In the genomic region with DNA sequence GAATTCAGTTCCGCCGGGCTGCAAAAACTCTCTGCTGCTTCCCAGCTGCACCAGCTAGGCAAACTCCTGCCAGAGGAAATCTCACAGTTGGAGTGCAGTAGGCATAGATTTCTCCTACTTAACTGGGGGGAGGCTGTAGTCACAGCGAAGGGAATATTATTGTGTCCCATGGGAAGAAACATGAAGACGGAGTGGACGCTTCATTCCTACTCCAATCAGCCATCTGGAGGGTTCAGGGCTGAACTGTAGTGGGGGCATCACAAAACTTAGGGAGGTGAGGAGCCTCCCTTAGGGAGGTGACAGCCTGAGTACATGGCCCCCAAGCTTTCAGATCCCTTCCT, we compare ENCODE assay signal across 14 cellular contexts. TPM values are rescaled to one million over a fixed set of nuclear protein-coding genes. Genes with fewer than 3 reads are reported as not detected.
DNase-seq lines count a peak whose midpoint lies in the region; ATAC-seq, FAIRE-seq and TF ChIP-seq lines count a peak whose summit lies in the region.
"Had no signal": no experiment of that assay in that cellular context is flagged by ENCODE, and none has a peak within 500 bp of the region (broad histone marks: within the 10 kb centered on the region; RNA-seq: fewer than 3 reads in every experiment).

No MANE protein-coding gene starts in this region.

- H3K27ac ChIP-seq in A549 (peak overlapping the region; percentile 19 to 24; a peak in 2 of 6 replicates), HUES48 (ENCODE audit: low read depth, low read length) (peak overlapping the region; percentile 11), osteoblast (ENCODE audit: low read depth, low read length) (peak overlapping the region; percentile 38), foreskin keratinocyte (no peak overlapping the region)
- H3K27ac ChIP-seq: parathyroid adenoma had no signal

- no peak for ATAC-seq in A549
- no peak for ATAC-seq in foreskin keratinocyte
- ATAC-seq in GM19395 (IDR thresholded peaks at IDR 0.05; ENCODE audit: unreplicated experiment), result no peak

- H3K27me3 ChIP-seq in HUES48 (ENCODE audit: control insufficient read depth, insufficient read depth, low read length) (peaks cover 67% of the 10 kb centered on the region), osteoblast (ENCODE audit: insufficient read depth, low read length) (no peaks in the 10 kb centered on the region), foreskin keratinocyte (no peaks in the 10 kb centered on the region)

- H3K9me3 ChIP-seq in A549 (no peaks in the 10 kb centered on the region), HUES48 (ENCODE audit: control insufficient read depth, insufficient read depth, low read length) (no peaks in the 10 kb centered on the region), osteoblast (ENCODE audit: low read depth, low read length) (no peaks in the 10 kb centered on the region)

- 85% methylated on average over 5 of the region's 5 CpGs for WGBS in A549 (ENCODE audit: missing lambda C conversion rate)

- DNase-seq in A549 (ENCODE audit: low read depth in 1 of 2, low spot score in 1 of 2) (no peak), chondrocyte (ENCODE audit: low spot score) (no peak), osteoblast (ENCODE audit: insufficient read length, low spot score, missing footprints) (no peak), foreskin keratinocyte (no peak), HuH-7 (ENCODE audit: low spot score) (no peak)
- no peak for DNase-seq in NK-92 treated with Interleukin-12 subunit alpha and Interleukin-12 subunit beta, amount 100 ng/mL, for 24 hours (lab: John Stamatoyannopoulos, UW)
- DNase-seq: activated CD8-positive, alpha-beta memory T cell treated with anti-CD3 and anti-CD28 coated beads, Interleukin-2, amount 10 ng/mL, durations not matched to agents 7 days and 5 days; activated naive CD4-positive, alpha-beta T cell treated with anti-CD3 and anti-CD28 coated beads, Interleukin-2, amount 50 U/mL, for 16 hours; erythroblast; NCI-H1436 treated with DMSO at 0.1 percent for 48 hours; NCI-H774 had no signal

- no peak for TF ChIP-seq RAD21 in A549 (conservative IDR thresholded peaks at IDR 0.05 in 1 of 2, IDR thresholded peaks at IDR 0.05 in 1 of 2)

- POLR2A ChIA-PET in A549 (lab: Yijun Ruan, JAX), result interaction anchor here (1.3 to 1.7 kb wide), 2 partner anchors 14 to 19 kb away, joined by 5 to 6 read pairs; partner anchors contain the start of gene CYP1B1

- H3K36me3 Mint-ChIP-seq in chondrocyte (ENCODE audit: low read depth), result no peaks in the 10 kb centered on the region
- H3K36me3 Mint-ChIP-seq: activated CD8-positive, alpha-beta memory T cell treated with anti-CD3 and anti-CD28 coated beads, Interleukin-2, amount 10 ng/mL, durations not matched to agents 7 days and 5 days had no signal

- no peaks in the 10 kb centered on the region for H3K79me2 ChIP-seq in osteoblast (ENCODE audit: insufficient read depth, low read length)
- H3K79me2 ChIP-seq: parathyroid adenoma had no signal

- H3K4me3 ChIP-seq in A549 (no peak overlapping the region), HUES48 (ENCODE audit: low read depth, low read length) (no peak overlapping the region), osteoblast (ENCODE audit: insufficient read depth, low read length) (no peak overlapping the region)

- H3K4me1 ChIP-seq in A549 (peaks cover 52% of the 10 kb centered on the region), HUES48 (ENCODE audit: control insufficient read depth, insufficient read depth, low read length) (peaks cover 75% of the 10 kb centered on the region), osteoblast (ENCODE audit: insufficient read depth, low read length) (peaks cover 61% of the 10 kb centered on the region), foreskin keratinocyte (peaks cover 17% of the 10 kb centered on the region)
- H3K4me1 ChIP-seq: parathyroid adenoma had no signal

- CTCF ChIA-PET in A549 (lab: Yijun Ruan, JAX), result interaction anchor here (0.7 to 6.9 kb wide), 5 partner anchors 8 to 157 kb away, joined by 3 to 40 read pairs (median 3); partner anchors contain the start of gene CYP1B1

- no peak for TF ChIP-seq POLR2A in A549 (IDR thresholded peaks at IDR 0.05; ENCODE audit: low read length)

- H3K4me3 Mint-ChIP-seq in chondrocyte (ENCODE audit: unreplicated experiment), result peak overlapping the region; percentile 16
- H3K4me3 Mint-ChIP-seq: activated CD8-positive, alpha-beta memory T cell treated with anti-CD3 and anti-CD28 coated beads, Interleukin-2, amount 10 ng/mL, durations not matched to agents 7 days and 5 days had no signal

- FAIRE-seq in A549 (lab: Jason Lieb, UNC), result no peak

- peak overlapping the region; percentile 42 for H3K4me2 ChIP-seq in A549
- peak overlapping the region; percentile 2 for H3K4me2 ChIP-seq in osteoblast (ENCODE audit: insufficient read depth, low read length)

- H2AFZ ChIP-seq in osteoblast (ENCODE audit: low read length), result peak overlapping the region; percentile 5
- H2AFZ ChIP-seq: parathyroid adenoma had no signal

- no peaks in the 10 kb centered on the region for H4K20me1 ChIP-seq in osteoblast (ENCODE audit: insufficient read depth, low read length)

- no peak for TF ChIP-seq CTCF in A549 (IDR thresholded peaks at IDR 0.05)
- TF ChIP-seq CTCF in chondrocyte (IDR thresholded peaks at IDR 0.05), result peak; percentile 41
- no peak for TF ChIP-seq CTCF in osteoblast (IDR thresholded peaks at IDR 0.05; ENCODE audit: extremely low read depth, low read depth, low read length)
- TF ChIP-seq CTCF in foreskin keratinocyte (conservative IDR thresholded peaks at IDR 0.05), result no peak

- TF ChIP-seq EP300 in A549 (IDR thresholded peaks at IDR 0.05), result no peak

- H3K27me3 Mint-ChIP-seq in chondrocyte (ENCODE audit: low read depth), result no peaks in the 10 kb centered on the region

- peak overlapping the region; percentile 94 for H3K27ac Mint-ChIP-seq in chondrocyte (ENCODE audit: unreplicated experiment)

- H3K9ac ChIP-seq in HUES48 (ENCODE audit: low read depth, low read length), result no peak overlapping the region
- H3K9ac ChIP-seq: parathyroid adenoma had no signal

- H3K4me1 Mint-ChIP-seq in chondrocyte (ENCODE audit: low read depth), result peaks cover 82% of the 10 kb centered on the region

- H3K36me3 ChIP-seq in HUES48 (ENCODE audit: control insufficient read depth, insufficient read depth, low read length) (no peaks in the 10 kb centered on the region), osteoblast (ENCODE audit: insufficient read depth, low read length) (no peaks in the 10 kb centered on the region)

- H3K9me3 Mint-ChIP-seq in chondrocyte (ENCODE audit: low read depth), result no peaks in the 10 kb centered on the region

TF ChIP-seq in A549, 52 proteins besides CTCF, POLR2A, EP300 and RAD21:
- TF ChIP-seq, protein P1, sequence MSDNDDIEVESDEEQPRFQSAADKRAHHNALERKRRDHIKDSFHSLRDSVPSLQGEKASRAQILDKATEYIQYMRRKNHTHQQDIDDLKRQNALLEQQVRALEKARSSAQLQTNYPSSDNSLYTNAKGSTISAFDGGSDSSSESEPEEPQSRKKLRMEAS (IDR thresholded peaks at IDR 0.05), result no peak
- no peak for TF ChIP-seq ZSCAN20 (CRISPR knock-in tag; IDR thresholded peaks at IDR 0.05)
- TF ChIP-seq CHD2 (IDR thresholded peaks at IDR 0.05; ENCODE audit: low read length, partially characterized antibody), result no peak
- TF ChIP-seq NPAS2 (CRISPR knock-in tag; IDR thresholded peaks at IDR 0.05; ENCODE audit: borderline replicate concordance), result no peak
- TF ChIP-seq ZFP36 (IDR thresholded peaks at IDR 0.05; ENCODE audit: borderline replicate concordance, partially characterized antibody), result no peak
- no peak for TF ChIP-seq RARB (CRISPR knock-in tag; IDR thresholded peaks at IDR 0.05)
- no peak for TF ChIP-seq HEYL (CRISPR knock-in tag; IDR thresholded peaks at IDR 0.05)
- TF ChIP-seq ZNF302 (CRISPR knock-in tag; IDR thresholded peaks at IDR 0.05), result no peak
- no peak for TF ChIP-seq GATA3 (IDR thresholded peaks at IDR 0.05; ENCODE audit: borderline replicate concordance)
- no peak for TF ChIP-seq NFE2L2 (conservative IDR thresholded peaks at IDR 0.05; ENCODE audit: low read length)
- no peak for TF ChIP-seq RFX5 (IDR thresholded peaks at IDR 0.05)
- TF ChIP-seq BHLHE40 (IDR thresholded peaks at IDR 0.05; ENCODE audit: low read depth, low read length), result no peak
- no peak for TF ChIP-seq CBX2 (IDR thresholded peaks at IDR 0.05; ENCODE audit: borderline replicate concordance, low read depth)
- TF ChIP-seq TP53 (CRISPR knock-in tag; IDR thresholded peaks at IDR 0.05), result no peak

RNA-seq across cellular contexts. Expression of gene CYP1B1, which starts 19.7 kb away (rescaled TPM):
- polyA plus RNA-seq in A549 (2011; rRNA removed), result 13.1 and 13.2 TPM in 2 replicates
- 14.6 and 20.8 TPM in 2 replicates for polyA plus RNA-seq in A549 (2012; cell fraction: cytosol; rRNA removed)
- 28.1 and 45.8 TPM in 2 replicates for polyA plus RNA-seq in A549 (2012; cell fraction: nucleus; rRNA removed)
- polyA plus RNA-seq in A549 (2017; fragmentation: RNase III; extraction: RNeasy Plus Mini Kit Qiagen cat#74134 plus additional on column Dnase treatment), result 4.4 to 5.5 TPM (median 5.3 TPM) in 3 replicates
- polyA minus RNA-seq in A549 (2011; rRNA and poly(A)+ RNA removed), result 29.1 and 30.7 TPM in 2 replicates
- 60.6 to 135 TPM (median 133 TPM) in 3 replicates for total RNA-seq in chondrocyte
- 827 and 849 TPM in 2 replicates for total RNA-seq in osteoblast
- 0.17 and 0.25 TPM in 2 replicates for total RNA-seq in foreskin keratinocyte
- polyA plus RNA-seq in foreskin keratinocyte, result 0.06 and 0.07 TPM in 2 replicates

Comparison
In these comparisons a context has a peak if more than half of its experiments do, and no peak if none do; other contexts are left out.
1. RNA of gene CYP1B1, which starts 19.7 kb away (total RNA-seq): 827 to 849 TPM in osteoblast and 60.6 to 135 TPM in chondrocyte; 0.17 to 0.25 TPM in foreskin keratinocyte; every median in the first group is over 10 times any median in the second.